3 cellular contexts compared by ENCODE assay signal in the genomic region with DNA sequence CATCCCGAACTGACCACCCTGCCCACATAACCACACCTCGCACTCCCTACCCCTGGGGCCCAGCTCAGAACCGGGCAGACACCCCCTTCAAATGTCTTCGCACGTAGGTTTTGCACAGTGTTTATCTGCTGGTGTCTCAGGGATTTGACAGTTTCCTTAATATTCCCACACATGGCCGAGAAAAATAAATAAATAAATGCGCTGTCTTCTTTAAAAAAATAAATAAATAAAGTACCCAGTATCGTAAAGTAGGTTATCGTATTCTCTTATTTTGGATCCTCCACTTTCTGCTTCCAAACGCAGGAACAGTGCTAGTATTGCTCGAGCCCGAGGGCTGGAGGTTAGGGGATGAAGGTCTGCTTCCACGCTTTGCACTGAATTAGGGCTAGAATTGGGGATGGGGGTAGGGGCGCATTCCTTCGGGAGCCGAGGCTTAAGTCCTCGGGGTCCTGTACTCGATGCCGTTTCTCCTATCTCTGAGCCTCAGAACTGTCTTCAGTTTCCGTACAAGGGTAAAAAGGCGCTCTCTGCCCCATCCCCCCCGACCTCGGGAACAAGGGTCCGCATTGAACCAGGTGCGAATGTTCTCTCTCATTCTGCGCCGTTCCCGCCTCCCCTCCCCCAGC.
TF ChIP-seq lines count a peak whose summit lies in the region.

No MANE protein-coding gene starts in this region.

TF ChIP-seq in Ishikawa, 13 proteins besides CTCF, POLR2A, EP300 and RAD21:
- TF ChIP-seq, protein P1, sequence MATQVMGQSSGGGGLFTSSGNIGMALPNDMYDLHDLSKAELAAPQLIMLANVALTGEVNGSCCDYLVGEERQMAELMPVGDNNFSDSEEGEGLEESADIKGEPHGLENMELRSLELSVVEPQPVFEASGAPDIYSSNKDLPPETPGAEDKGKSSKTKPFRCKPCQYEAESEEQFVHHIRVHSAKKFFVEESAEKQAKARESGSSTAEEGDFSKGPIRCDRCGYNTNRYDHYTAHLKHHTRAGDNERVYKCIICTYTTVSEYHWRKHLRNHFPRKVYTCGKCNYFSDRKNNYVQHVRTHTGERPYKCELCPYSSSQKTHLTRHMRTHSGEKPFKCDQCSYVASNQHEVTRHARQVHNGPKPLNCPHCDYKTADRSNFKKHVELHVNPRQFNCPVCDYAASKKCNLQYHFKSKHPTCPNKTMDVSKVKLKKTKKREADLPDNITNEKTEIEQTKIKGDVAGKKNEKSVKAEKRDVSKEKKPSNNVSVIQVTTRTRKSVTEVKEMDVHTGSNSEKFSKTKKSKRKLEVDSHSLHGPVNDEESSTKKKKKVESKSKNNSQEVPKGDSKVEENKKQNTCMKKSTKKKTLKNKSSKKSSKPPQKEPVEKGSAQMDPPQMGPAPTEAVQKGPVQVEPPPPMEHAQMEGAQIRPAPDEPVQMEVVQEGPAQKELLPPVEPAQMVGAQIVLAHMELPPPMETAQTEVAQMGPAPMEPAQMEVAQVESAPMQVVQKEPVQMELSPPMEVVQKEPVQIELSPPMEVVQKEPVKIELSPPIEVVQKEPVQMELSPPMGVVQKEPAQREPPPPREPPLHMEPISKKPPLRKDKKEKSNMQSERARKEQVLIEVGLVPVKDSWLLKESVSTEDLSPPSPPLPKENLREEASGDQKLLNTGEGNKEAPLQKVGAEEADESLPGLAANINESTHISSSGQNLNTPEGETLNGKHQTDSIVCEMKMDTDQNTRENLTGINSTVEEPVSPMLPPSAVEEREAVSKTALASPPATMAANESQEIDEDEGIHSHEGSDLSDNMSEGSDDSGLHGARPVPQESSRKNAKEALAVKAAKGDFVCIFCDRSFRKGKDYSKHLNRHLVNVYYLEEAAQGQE (IDR thresholded peaks at IDR 0.05; ENCODE audit: low read depth): no peak
- no peak for TF ChIP-seq TEAD4 (IDR thresholded peaks at IDR 0.05)
- TF ChIP-seq, protein P2, sequence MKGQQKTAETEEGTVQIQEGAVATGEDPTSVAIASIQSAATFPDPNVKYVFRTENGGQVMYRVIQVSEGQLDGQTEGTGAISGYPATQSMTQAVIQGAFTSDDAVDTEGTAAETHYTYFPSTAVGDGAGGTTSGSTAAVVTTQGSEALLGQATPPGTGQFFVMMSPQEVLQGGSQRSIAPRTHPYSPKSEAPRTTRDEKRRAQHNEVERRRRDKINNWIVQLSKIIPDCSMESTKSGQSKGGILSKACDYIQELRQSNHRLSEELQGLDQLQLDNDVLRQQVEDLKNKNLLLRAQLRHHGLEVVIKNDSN (IDR thresholded peaks at IDR 0.05): no peak
- TF ChIP-seq TCF12 (IDR thresholded peaks at IDR 0.05; ENCODE audit: low read depth): no peak
- TF ChIP-seq, protein P3, sequence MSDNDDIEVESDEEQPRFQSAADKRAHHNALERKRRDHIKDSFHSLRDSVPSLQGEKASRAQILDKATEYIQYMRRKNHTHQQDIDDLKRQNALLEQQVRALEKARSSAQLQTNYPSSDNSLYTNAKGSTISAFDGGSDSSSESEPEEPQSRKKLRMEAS (IDR thresholded peaks at IDR 0.05): no peak
- peak; percentile 53; the same call in 1 of the 2 replicates for TF ChIP-seq ZBTB7A (IDR thresholded peaks at IDR 0.05; ENCODE audit: low read depth)
- no peak for TF ChIP-seq NFIC (IDR thresholded peaks at IDR 0.05)
- no peak for TF ChIP-seq EGR1 (IDR thresholded peaks at IDR 0.05)
- 0 out of 2 replicates have a peak, but pooled peaks have one; percentile 17 for TF ChIP-seq TAF1 (IDR thresholded peaks at IDR 0.05; ENCODE audit: low read depth)
- no peak for TF ChIP-seq CEBPB (IDR thresholded peaks at IDR 0.05)
- TF ChIP-seq CREB1 (IDR thresholded peaks at IDR 0.05; ENCODE audit: low read depth): no peak

TF ChIP-seq in GM12878, 131 proteins besides CTCF, POLR2A, EP300 and RAD21:
- 0 out of 4 replicates have a peak, but pooled peaks of 1 of the 2 experiments have one; percentile 13 for TF ChIP-seq SRF (IDR thresholded peaks at IDR 0.05; ENCODE audit: low read depth in 2 of 2, low read length in 2 of 2)
- TF ChIP-seq EZH2 (IDR thresholded peaks at IDR 0.05; ENCODE audit: borderline replicate concordance, control insufficient read depth, low read depth, low read length): 0 out of 2 replicates have a peak, but pooled peaks have one; percentile 73
- no peak for TF ChIP-seq TBL1XR1 (IDR thresholded peaks at IDR 0.05; ENCODE audit: low read depth, low read length)
- peak; percentile 57; the same call in 1 of the 2 replicates for TF ChIP-seq BMI1 (IDR thresholded peaks at IDR 0.05; ENCODE audit: borderline replicate concordance)

TF ChIP-seq in HepG2, 621 proteins besides CTCF, POLR2A, EP300 and RAD21:
- TF ChIP-seq, protein P4, sequence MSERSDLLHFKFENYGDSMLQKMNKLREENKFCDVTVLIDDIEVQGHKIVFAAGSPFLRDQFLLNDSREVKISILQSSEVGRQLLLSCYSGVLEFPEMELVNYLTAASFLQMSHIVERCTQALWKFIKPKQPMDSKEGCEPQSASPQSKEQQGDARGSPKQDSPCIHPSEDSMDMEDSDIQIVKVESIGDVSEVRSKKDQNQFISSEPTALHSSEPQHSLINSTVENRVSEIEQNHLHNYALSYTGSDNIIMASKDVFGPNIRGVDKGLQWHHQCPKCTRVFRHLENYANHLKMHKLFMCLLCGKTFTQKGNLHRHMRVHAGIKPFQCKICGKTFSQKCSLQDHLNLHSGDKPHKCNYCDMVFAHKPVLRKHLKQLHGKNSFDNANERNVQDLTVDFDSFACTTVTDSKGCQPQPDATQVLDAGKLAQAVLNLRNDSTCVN (CRISPR knock-in tag; IDR thresholded peaks at IDR 0.05; ENCODE audit: borderline replicate concordance): 0 out of 2 replicates have a peak, but pooled peaks have one; percentile 10
- TF ChIP-seq, protein P5, sequence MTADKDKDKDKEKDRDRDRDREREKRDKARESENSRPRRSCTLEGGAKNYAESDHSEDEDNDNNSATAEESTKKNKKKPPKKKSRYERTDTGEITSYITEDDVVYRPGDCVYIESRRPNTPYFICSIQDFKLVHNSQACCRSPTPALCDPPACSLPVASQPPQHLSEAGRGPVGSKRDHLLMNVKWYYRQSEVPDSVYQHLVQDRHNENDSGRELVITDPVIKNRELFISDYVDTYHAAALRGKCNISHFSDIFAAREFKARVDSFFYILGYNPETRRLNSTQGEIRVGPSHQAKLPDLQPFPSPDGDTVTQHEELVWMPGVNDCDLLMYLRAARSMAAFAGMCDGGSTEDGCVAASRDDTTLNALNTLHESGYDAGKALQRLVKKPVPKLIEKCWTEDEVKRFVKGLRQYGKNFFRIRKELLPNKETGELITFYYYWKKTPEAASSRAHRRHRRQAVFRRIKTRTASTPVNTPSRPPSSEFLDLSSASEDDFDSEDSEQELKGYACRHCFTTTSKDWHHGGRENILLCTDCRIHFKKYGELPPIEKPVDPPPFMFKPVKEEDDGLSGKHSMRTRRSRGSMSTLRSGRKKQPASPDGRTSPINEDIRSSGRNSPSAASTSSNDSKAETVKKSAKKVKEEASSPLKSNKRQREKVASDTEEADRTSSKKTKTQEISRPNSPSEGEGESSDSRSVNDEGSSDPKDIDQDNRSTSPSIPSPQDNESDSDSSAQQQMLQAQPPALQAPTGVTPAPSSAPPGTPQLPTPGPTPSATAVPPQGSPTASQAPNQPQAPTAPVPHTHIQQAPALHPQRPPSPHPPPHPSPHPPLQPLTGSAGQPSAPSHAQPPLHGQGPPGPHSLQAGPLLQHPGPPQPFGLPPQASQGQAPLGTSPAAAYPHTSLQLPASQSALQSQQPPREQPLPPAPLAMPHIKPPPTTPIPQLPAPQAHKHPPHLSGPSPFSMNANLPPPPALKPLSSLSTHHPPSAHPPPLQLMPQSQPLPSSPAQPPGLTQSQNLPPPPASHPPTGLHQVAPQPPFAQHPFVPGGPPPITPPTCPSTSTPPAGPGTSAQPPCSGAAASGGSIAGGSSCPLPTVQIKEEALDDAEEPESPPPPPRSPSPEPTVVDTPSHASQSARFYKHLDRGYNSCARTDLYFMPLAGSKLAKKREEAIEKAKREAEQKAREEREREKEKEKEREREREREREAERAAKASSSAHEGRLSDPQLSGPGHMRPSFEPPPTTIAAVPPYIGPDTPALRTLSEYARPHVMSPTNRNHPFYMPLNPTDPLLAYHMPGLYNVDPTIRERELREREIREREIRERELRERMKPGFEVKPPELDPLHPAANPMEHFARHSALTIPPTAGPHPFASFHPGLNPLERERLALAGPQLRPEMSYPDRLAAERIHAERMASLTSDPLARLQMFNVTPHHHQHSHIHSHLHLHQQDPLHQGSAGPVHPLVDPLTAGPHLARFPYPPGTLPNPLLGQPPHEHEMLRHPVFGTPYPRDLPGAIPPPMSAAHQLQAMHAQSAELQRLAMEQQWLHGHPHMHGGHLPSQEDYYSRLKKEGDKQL (CRISPR knock-in tag; IDR thresholded peaks at IDR 0.05; ENCODE audit: low read depth): no peak
- TF ChIP-seq KDM5A (IDR thresholded peaks at IDR 0.05; ENCODE audit: borderline replicate concordance, low read length) (peak; percentile 37; the same call in 1 of the 2 replicates), NCOR1 (IDR thresholded peaks at IDR 0.05; ENCODE audit: borderline replicate concordance, low read length) (peak; percentile 14; the same call in 1 of the 2 replicates), MLLT10 (CRISPR knock-in tag; IDR thresholded peaks at IDR 0.05) (no peak), ZBTB7B (CRISPR knock-in tag; IDR thresholded peaks at IDR 0.05) (0 out of 2 replicates have a peak, but pooled peaks have one; percentile 4), XRCC5 (optimal IDR thresholded peaks at IDR 0.05; ENCODE audit: low read length) (no peak), ZBTB7A (CRISPR knock-in tag; IDR thresholded peaks at IDR 0.05) (peak; percentile 37; the same call in 1 of the 2 replicates), DMAP1 (CRISPR knock-in tag; IDR thresholded peaks at IDR 0.05) (0 out of 2 replicates have a peak, but pooled peaks have one; percentile 14), ZNF589 (CRISPR knock-in tag; conservative IDR thresholded peaks at IDR 0.05) (no peak), GFI1 (CRISPR knock-in tag; IDR thresholded peaks at IDR 0.05; ENCODE audit: borderline replicate concordance) (0 out of 2 replicates have a peak, but pooled peaks have one; percentile 0), PHF5A (CRISPR knock-in tag; IDR thresholded peaks at IDR 0.05; ENCODE audit: low read depth, unreplicated experiment) (no peak), SAP130 (CRISPR knock-in tag; IDR thresholded peaks at IDR 0.05; ENCODE audit: low read depth) (0 out of 2 replicates have a peak, but pooled peaks have one; percentile 2), HDAC1 (CRISPR knock-in tag; IDR thresholded peaks at IDR 0.05) (peak; percentile 36; the same call in 1 of the 2 replicates), SP2 (CRISPR knock-in tag; IDR thresholded peaks at IDR 0.05) (0 out of 2 replicates have a peak, but pooled peaks have one; percentile 4), RARA (CRISPR knock-in tag; IDR thresholded peaks at IDR 0.05) (0 out of 2 replicates have a peak, but pooled peaks have one; percentile 3), CBX2 (IDR thresholded peaks at IDR 0.05; ENCODE audit: low read depth, low read length) (peak; percentile 81; the same call in 1 of the 2 replicates), CBX2 (CRISPR knock-in tag; IDR thresholded peaks at IDR 0.05; ENCODE audit: low read depth) (no peak), ZNF781 (CRISPR knock-in tag; IDR thresholded peaks at IDR 0.05; ENCODE audit: borderline replicate concordance, not compliant biosample characterization) (peak; percentile 9), ZNF441 (CRISPR knock-in tag; IDR thresholded peaks at IDR 0.05; ENCODE audit: borderline replicate concordance) (0 out of 2 replicates have a peak, but pooled peaks have one; percentile 3), DNMT3B (CRISPR knock-in tag; conservative IDR thresholded peaks at IDR 0.05) (0 out of 2 replicates have a peak, but pooled peaks have one; percentile 20), SALL1 (CRISPR knock-in tag; IDR thresholded peaks at IDR 0.05) (no peak)
- TF ChIP-seq, protein P6, sequence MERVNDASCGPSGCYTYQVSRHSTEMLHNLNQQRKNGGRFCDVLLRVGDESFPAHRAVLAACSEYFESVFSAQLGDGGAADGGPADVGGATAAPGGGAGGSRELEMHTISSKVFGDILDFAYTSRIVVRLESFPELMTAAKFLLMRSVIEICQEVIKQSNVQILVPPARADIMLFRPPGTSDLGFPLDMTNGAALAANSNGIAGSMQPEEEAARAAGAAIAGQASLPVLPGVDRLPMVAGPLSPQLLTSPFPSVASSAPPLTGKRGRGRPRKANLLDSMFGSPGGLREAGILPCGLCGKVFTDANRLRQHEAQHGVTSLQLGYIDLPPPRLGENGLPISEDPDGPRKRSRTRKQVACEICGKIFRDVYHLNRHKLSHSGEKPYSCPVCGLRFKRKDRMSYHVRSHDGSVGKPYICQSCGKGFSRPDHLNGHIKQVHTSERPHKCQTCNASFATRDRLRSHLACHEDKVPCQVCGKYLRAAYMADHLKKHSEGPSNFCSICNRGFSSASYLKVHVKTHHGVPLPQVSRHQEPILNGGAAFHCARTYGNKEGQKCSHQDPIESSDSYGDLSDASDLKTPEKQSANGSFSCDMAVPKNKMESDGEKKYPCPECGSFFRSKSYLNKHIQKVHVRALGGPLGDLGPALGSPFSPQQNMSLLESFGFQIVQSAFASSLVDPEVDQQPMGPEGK (CRISPR knock-in tag; IDR thresholded peaks at IDR 0.05): no peak
- TF ChIP-seq, protein P7, sequence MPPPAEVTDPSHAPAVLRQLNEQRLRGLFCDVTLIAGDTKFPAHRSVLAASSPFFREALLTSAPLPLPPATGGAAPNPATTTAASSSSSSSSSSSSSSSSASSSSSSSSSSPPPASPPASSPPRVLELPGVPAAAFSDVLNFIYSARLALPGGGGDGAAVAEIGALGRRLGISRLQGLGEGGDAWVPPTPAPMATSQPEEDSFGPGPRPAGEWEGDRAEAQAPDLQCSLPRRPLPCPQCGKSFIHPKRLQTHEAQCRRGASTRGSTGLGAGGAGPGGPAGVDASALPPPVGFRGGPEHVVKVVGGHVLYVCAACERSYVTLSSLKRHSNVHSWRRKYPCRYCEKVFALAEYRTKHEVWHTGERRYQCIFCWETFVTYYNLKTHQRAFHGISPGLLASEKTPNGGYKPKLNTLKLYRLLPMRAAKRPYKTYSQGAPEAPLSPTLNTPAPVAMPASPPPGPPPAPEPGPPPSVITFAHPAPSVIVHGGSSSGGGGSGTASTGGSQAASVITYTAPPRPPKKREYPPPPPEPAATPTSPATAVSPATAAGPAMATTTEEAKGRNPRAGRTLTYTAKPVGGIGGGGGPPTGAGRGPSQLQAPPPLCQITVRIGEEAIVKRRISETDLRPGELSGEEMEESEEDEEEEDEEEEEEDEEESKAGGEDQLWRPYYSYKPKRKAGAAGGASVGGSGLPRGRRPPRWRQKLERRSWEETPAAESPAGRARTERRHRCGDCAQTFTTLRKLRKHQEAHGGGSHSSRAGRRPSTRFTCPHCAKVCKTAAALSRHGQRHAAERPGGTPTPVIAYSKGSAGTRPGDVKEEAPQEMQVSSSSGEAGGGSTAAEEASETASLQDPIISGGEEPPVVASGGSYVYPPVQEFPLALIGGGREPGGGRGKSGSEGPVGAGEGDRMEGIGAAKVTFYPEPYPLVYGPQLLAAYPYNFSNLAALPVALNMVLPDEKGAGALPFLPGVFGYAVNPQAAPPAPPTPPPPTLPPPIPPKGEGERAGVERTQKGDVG (CRISPR knock-in tag; IDR thresholded peaks at IDR 0.05; ENCODE audit: borderline replicate concordance): 0 out of 2 replicates have a peak, but pooled peaks have one; percentile 15
